In genomic region chr2:71746946-71747501, GRCh38 we compare ENCODE assay signal across 9 cellular contexts.
DNase-seq lines count a peak whose midpoint lies in the region; TF ChIP-seq lines count a peak whose summit lies in the region.
"Had no signal": no experiment of that assay in that cellular context is flagged by ENCODE, and none has a peak within 500 bp of the region (broad histone marks: within the 10 kb centered on the region; RNA-seq: fewer than 3 reads in every experiment).

No MANE protein-coding gene starts in this region.

- TF ChIP-seq CTCF in coronary artery (IDR thresholded peaks at IDR 0.05) (no peak), dorsolateral prefrontal cortex (IDR thresholded peaks at IDR 0.05 in 54 of 56, conservative IDR thresholded peaks at IDR 0.05 in 2 of 56; ENCODE audit: low read depth in 1 of 56, partially characterized antibody in 56 of 56) (no peak)

- peaks cover 2% of the 10 kb centered on the region for H3K9me3 ChIP-seq in mesodermal cell (ENCODE audit: control insufficient read depth, low read length)

- 64 to 76% methylated on average over 5 to 7 of the region's 13 CpGs for WGBS in mesodermal cell (ENCODE audit: insufficient coverage in 2 of 2), 2 experiments

- peak; percentile 85 for DNase-seq in A172 (ENCODE audit: low spot score)
- peak; percentile 58 for DNase-seq in NCI-H226
- no peak for DNase-seq in coronary artery (ENCODE audit: low spot score)
- DNase-seq in dorsolateral prefrontal cortex, result no peak
- DNase-seq in HK-2 (ENCODE audit: unreplicated experiment), result no peak
- no peak for DNase-seq in NCI-H146 treated with DMSO at 0.1 percent for 48 hours (lab: John Stamatoyannopoulos, UW; ENCODE audit: unreplicated experiment)
- no peak for DNase-seq in stimulated activated CD8-positive, alpha-beta memory T cell treated with anti-CD3 and anti-CD28 coated beads, Interleukin-4, amount 100 ng/mL, for 48 hours
- DNase-seq: activated CD4-positive, alpha-beta T cell treated with anti-CD3 and anti-CD28 coated beads, Interleukin-2, amount 50 U/mL, for 48 hours had no signal

- H3K4me1 ChIP-seq in mesodermal cell (ENCODE audit: control insufficient read depth, insufficient read depth, low read length, poor library complexity, severe bottlenecking), result peaks cover 18% of the 10 kb centered on the region

- intact Hi-C loops in dorsolateral prefrontal cortex (cut with DNase I), result no loop called here

- H3K36me3 ChIP-seq in mesodermal cell (ENCODE audit: control insufficient read depth, insufficient read depth, low read length), result no peaks in the 10 kb centered on the region

- H3K27ac ChIP-seq in coronary artery (peak overlapping the region; percentile 65 to 80), mesodermal cell (ENCODE audit: low read depth, low read length, severe bottlenecking) (peak overlapping the region; percentile 54), dorsolateral prefrontal cortex (peak overlapping the region in 1 of 59 donors; percentile 14)

- H3K4me3 ChIP-seq in coronary artery, result no peak overlapping the region
- H3K4me3 ChIP-seq in mesodermal cell (ENCODE audit: extremely low read depth, insufficient read depth, low read length, poor library complexity, severe bottlenecking), result no peak overlapping the region
- H3K4me3 ChIP-seq in dorsolateral prefrontal cortex, result no peak overlapping the region

- H3K27me3 ChIP-seq in dorsolateral prefrontal cortex, result no peaks in the 10 kb centered on the region

Comparison
In these comparisons a context has a peak if more than half of its experiments do, and no peak if none do; other contexts are left out.
1. DNase-seq: peak in A172 (single experiment) and NCI-H226 (single experiment); none in coronary artery (single experiment), dorsolateral prefrontal cortex (0 of 10), HK-2 (single experiment), NCI-H146 treated with DMSO at 0.1 percent for 48 hours (single experiment) and stimulated activated CD8-positive, alpha-beta memory T cell treated with anti-CD3 and anti-CD28 coated beads, Interleukin-4, amount 100 ng/mL, for 48 hours (single experiment).